Comparison of ENCODE assay signal across 1 cellular context in genomic region chr20:5735845-5736530, GRCh38.
TF ChIP-seq lines count a peak whose summit lies in the region.

No MANE protein-coding gene starts in this region.

TF ChIP-seq in GM23338, 12 proteins besides CTCF, POLR2A, EP300 and RAD21 (continued from another document):
- TF ChIP-seq ZNF114 (CRISPR knock-in tag; IDR thresholded peaks at IDR 0.05) (no peak), EZH2 (IDR thresholded peaks at IDR 0.05; ENCODE audit: low read depth, unreplicated experiment) (no peak), ETS1 (IDR thresholded peaks at IDR 0.05) (no peak), NANOG (IDR thresholded peaks at IDR 0.05; ENCODE audit: borderline replicate concordance) (no peak), JUNB (IDR thresholded peaks at IDR 0.05; ENCODE audit: unreplicated experiment) (no peak), REST (IDR thresholded peaks at IDR 0.05; ENCODE audit: unreplicated experiment) (no peak), POLR2AphosphoS5 (IDR thresholded peaks at IDR 0.05; ENCODE audit: low read depth) (no peak)
